In the genomic region with DNA sequence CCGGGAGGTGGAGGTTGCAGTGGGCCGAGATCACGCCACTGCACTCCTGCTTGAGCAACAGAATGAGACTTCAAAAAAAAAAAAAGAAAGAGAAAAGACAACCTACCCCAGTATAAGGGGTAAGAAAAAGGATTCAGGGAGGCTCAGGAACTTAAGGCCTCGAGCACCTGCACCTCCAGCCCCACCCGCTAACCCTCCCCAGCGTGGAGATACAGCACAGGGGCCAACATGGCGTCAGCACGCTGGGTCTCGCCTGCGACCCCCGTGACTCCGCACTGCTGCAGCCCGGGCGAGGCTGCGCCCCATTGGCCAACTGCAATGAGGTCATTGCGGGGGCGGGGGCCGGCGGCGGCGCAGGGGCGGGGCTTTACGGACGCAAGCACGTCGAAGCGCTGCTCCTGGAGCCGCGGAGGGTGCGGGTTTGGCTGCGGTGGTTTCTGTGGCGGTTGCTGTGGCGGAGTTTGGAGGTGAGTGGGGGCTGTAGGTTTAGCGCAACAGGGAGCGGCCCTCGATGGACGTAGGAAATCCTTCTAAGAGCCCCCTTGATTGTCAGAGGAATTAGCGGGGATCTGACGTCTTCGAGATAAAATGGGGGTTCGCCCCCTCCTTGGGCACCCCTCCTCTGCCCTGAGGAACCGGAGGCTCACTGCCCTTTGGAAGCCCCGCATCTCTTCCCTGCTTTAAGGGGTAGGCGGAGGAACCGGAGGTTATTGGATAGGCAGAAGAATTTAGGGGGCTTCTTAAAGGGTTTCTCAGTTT, we compare ENCODE assay signal across 8 cellular contexts. TPM values are rescaled to one million over a fixed set of nuclear protein-coding genes. Genes with fewer than 3 reads are reported as not detected.
DNase-seq lines count a peak whose midpoint lies in the region; ATAC-seq and TF ChIP-seq lines count a peak whose summit lies in the region.

A gene (plus strand): TSS at position 382 of the 759 bp plus-strand sequence. CDS start 2,017 bp downstream, outside the sequence.

- peak; percentile 69 to 86 (median 82) for DNase-seq in CD8-positive, alpha-beta memory T cell
- DNase-seq in HuH-7.5 (ENCODE audit: low spot score) (peak; percentile 89), Panc1 (ENCODE audit: low read depth, low spot score) (no peak), esophagus squamous epithelium (lab: John Stamatoyannopoulos, UW) (peak; percentile 43)
- peak; percentile 93 to 94 for DNase-seq in activated T-cell treated with anti-CD3 and anti-CD28 coated beads, Interleukin-2, amount 50 U/mL, for 72 hours
- DNase-seq in stimulated activated CD8-positive, alpha-beta memory T cell treated with anti-CD3 and anti-CD28 coated beads, Interleukin-7, amount 100 ng/mL, for 24 hours (ENCODE audit: low read depth), result peak; percentile 82

- no peaks in the 10 kb centered on the region for H3K36me3 ChIP-seq in CD8-positive, alpha-beta memory T cell (ENCODE audit: insufficient read depth, low read length)
- H3K36me3 ChIP-seq in Panc1 (ENCODE audit: control insufficient read depth, insufficient read depth, low read length) (peaks cover 3% of the 10 kb centered on the region; the same call in 1 of the 2 replicates), esophagus squamous epithelium (peaks cover 0 to 29% (median 0%) of the 10 kb centered on the region in 3 donors), muscle layer of duodenum (ENCODE audit: control insufficient read depth in 1 of 2, insufficient read depth in 2 of 2, low read length in 2 of 2) (peaks cover 0 to 15% of the 10 kb centered on the region in 2 donors)

- H3K36me3 Mint-ChIP-seq in CD8-positive, alpha-beta memory T cell, result peaks cover 0 to 2% (median 0%) of the 10 kb centered on the region in 3 donors
- H3K36me3 Mint-ChIP-seq in activated T-cell treated with anti-CD3 and anti-CD28 coated beads, Interleukin-2, amount 50 U/mL, for 72 hours (ENCODE audit: insufficient read depth in 2 of 2), result peaks cover 2% of the 10 kb centered on the region in 2 donors

- peak within 1 kb of the TSS; percentile 48 for H3K27ac ChIP-seq in CD8-positive, alpha-beta memory T cell (ENCODE audit: low read depth, low read length)
- peak within 1 kb of the TSS; percentile 92 for H3K27ac ChIP-seq in Panc1 (ENCODE audit: low read length)
- peak within 1 kb of the TSS; percentile 97 to 99 (median 99) for H3K27ac ChIP-seq in esophagus squamous epithelium
- peak within 1 kb of the TSS; percentile 99 for H3K27ac ChIP-seq in muscle layer of duodenum (ENCODE audit: low read length)

- ATAC-seq in GM21381 (IDR thresholded peaks at IDR 0.05; ENCODE audit: unreplicated experiment) (peak; percentile 72), Panc1 (peak; percentile 98)
- peak; percentile 95 to 96 for ATAC-seq in activated T-cell treated with anti-CD3 and anti-CD28 coated beads, Interleukin-2, amount 50 U/mL, for 72 hours (replicated peaks in 1 of 2)

- H3K4me3 ChIP-seq in CD8-positive, alpha-beta memory T cell (ENCODE audit: low read length), result peak within 1 kb of the TSS; percentile 77
- peak within 1 kb of the TSS; percentile 91 to 93 for H3K4me3 ChIP-seq in Panc1 (ENCODE audit: low read depth in 2 of 2, low read length in 2 of 2)
- H3K4me3 ChIP-seq in esophagus squamous epithelium, result peak within 1 kb of the TSS; percentile 81 to 85 (median 82)
- H3K4me3 ChIP-seq in muscle layer of duodenum (ENCODE audit: low read depth in 1 of 2, low read length in 2 of 2), result peak within 1 kb of the TSS; percentile 73 to 93

- peaks cover 10 to 30% of the 10 kb centered on the region in 2 donors for H3K27me3 Mint-ChIP-seq in CD8-positive, alpha-beta memory T cell
- no peaks in the 10 kb centered on the region for H3K27me3 Mint-ChIP-seq in activated T-cell treated with anti-CD3 and anti-CD28 coated beads, Interleukin-2, amount 50 U/mL, for 72 hours (ENCODE audit: low read depth)

- H3K27me3 ChIP-seq in CD8-positive, alpha-beta memory T cell (ENCODE audit: insufficient read depth, low read length, poor library complexity, severe bottlenecking), result no peaks in the 10 kb centered on the region
- no peaks in the 10 kb centered on the region for H3K27me3 ChIP-seq in Panc1 (ENCODE audit: control insufficient read depth, insufficient read depth, low read length)
- no peaks in the 10 kb centered on the region for H3K27me3 ChIP-seq in esophagus squamous epithelium
- no peaks in the 10 kb centered on the region for H3K27me3 ChIP-seq in muscle layer of duodenum (ENCODE audit: low read depth, low read length)

- no peak for TF ChIP-seq CTCF in Panc1 (IDR thresholded peaks at IDR 0.05)
- no peak for TF ChIP-seq CTCF in esophagus squamous epithelium (IDR thresholded peaks at IDR 0.05)

- in situ Hi-C loops in Panc1 (cut with HindIII; ENCODE audit: low pct_unique_long_range_greater_than_20kb, low sequenced_read_pairs), result no loop called here

- CTCF ChIA-PET in CD8-positive, alpha-beta memory T cell (lab: Charles Lee), result interaction anchor here (1.3 kb wide), 1 partner anchor 69 kb away, joined by 4 read pairs; no protein-coding TSS in a partner anchor
- CTCF ChIA-PET in Panc1 (lab: Charles Lee), result no interaction called here

- peaks cover 36 to 49% (median 46%) of the 10 kb centered on the region in 3 donors for H3K4me1 Mint-ChIP-seq in CD8-positive, alpha-beta memory T cell
- peaks cover 40% of the 10 kb centered on the region for H3K4me1 Mint-ChIP-seq in activated T-cell treated with anti-CD3 and anti-CD28 coated beads, Interleukin-2, amount 50 U/mL, for 72 hours (ENCODE audit: low read depth)

- peaks cover 43% of the 10 kb centered on the region for H3K4me1 ChIP-seq in CD8-positive, alpha-beta memory T cell (ENCODE audit: insufficient read depth, low read length)
- peaks cover 5% of the 10 kb centered on the region; the same call in 1 of the 2 replicates for H3K4me1 ChIP-seq in Panc1 (ENCODE audit: control insufficient read depth, insufficient read depth, low read length)
- peaks cover 23 to 55% (median 24%) of the 10 kb centered on the region in 3 donors for H3K4me1 ChIP-seq in esophagus squamous epithelium
- peaks cover 17 to 27% of the 10 kb centered on the region in 2 donors for H3K4me1 ChIP-seq in muscle layer of duodenum (ENCODE audit: control insufficient read depth in 1 of 2, insufficient read depth in 2 of 2, low read length in 2 of 2)

- H3K9me3 Mint-ChIP-seq in CD8-positive, alpha-beta memory T cell, result no peaks in the 10 kb centered on the region
- H3K9me3 Mint-ChIP-seq in activated T-cell treated with anti-CD3 and anti-CD28 coated beads, Interleukin-2, amount 50 U/mL, for 72 hours, result peaks cover 0 to 1% of the 10 kb centered on the region in 2 donors

- peak within 1 kb of the TSS; percentile 84 to 91 (median 89) for H3K4me3 Mint-ChIP-seq in CD8-positive, alpha-beta memory T cell
- peak within 1 kb of the TSS; percentile 91 to 94 for H3K4me3 Mint-ChIP-seq in activated T-cell treated with anti-CD3 and anti-CD28 coated beads, Interleukin-2, amount 50 U/mL, for 72 hours

- peak in 3 of 4 donors; percentile 24 to 91 (median 52) for TF ChIP-seq POLR2A in esophagus squamous epithelium (IDR thresholded peaks at IDR 0.05)

- H3K27ac Mint-ChIP-seq in CD8-positive, alpha-beta memory T cell, result peak within 1 kb of the TSS; percentile 70 to 96 (median 84)
- peak within 1 kb of the TSS; percentile 94 for H3K27ac Mint-ChIP-seq in activated T-cell treated with anti-CD3 and anti-CD28 coated beads, Interleukin-2, amount 50 U/mL, for 72 hours

- H3K9me3 ChIP-seq in CD8-positive, alpha-beta memory T cell (ENCODE audit: low read length), result no peaks in the 10 kb centered on the region
- no peaks in the 10 kb centered on the region for H3K9me3 ChIP-seq in Panc1 (ENCODE audit: control insufficient read depth, insufficient read depth, low read depth, low read length)
- no peaks in the 10 kb centered on the region for H3K9me3 ChIP-seq in esophagus squamous epithelium
- no peaks in the 10 kb centered on the region for H3K9me3 ChIP-seq in muscle layer of duodenum (ENCODE audit: control insufficient read depth in 1 of 2, low read length in 2 of 2)

- intact Hi-C loops in Panc1 (cut with micrococcal nuclease; ENCODE audit: unreplicated experiment) (no loop called here), esophagus squamous epithelium (cut with DNase I) (no loop called here)

- WGBS in esophagus squamous epithelium, 2 donors, result 0 to 1% methylated on average over 21 to 33 of the region's 45 CpGs

- POLR2A ChIA-PET in CD8-positive, alpha-beta memory T cell (lab: Charles Lee), result no interaction called here
- POLR2A ChIA-PET in Panc1 (lab: Charles Lee), result interaction anchor here (0.6 to 0.7 kb wide), 3 partner anchors 17 to 50 kb away, joined by 3 to 14 read pairs (median 8); no protein-coding TSS in a partner anchor

- BruUV-seq in Panc1 (replicated peaks; lab: Mats Ljungman, UMichigan), result no TSS peak

RNA-seq across cellular contexts. Expression of the gene that starts here (rescaled TPM):
- 1 to 10 TPM; 3.0 to 3.6 TPM for total RNA-seq in CD8-positive, alpha-beta memory T cell
- polyA plus RNA-seq in CD8-positive, alpha-beta memory T cell, result 5.5 TPM
- total RNA-seq in Panc1 (2021; ENCODE audit: unreplicated experiment) (53.4 TPM), esophagus squamous epithelium (10 to 100 TPM; 35.9 to 62.7 (median 47.5) TPM)
- 42.5 TPM for polyA plus RNA-seq in Panc1 (2012; ENCODE audit: insufficient read length)
- total RNA-seq in activated T-cell treated with anti-CD3 and anti-CD28 coated beads, Interleukin-2, amount 50 U/mL, for 72 hours, result 10 to 100 TPM; 22.1 TPM

Comparison
In these comparisons a context has a peak if more than half of its experiments do, and no peak if none do; other contexts are left out.
1. RNA of the gene that starts here (total RNA-seq): 35.9 to 62.7 TPM in esophagus squamous epithelium, 53.4 TPM in Panc1 (single experiment) and 22.1 TPM in activated T-cell treated with anti-CD3 and anti-CD28 coated beads, Interleukin-2, amount 50 U/mL, for 72 hours; 3.0 to 3.6 TPM in CD8-positive, alpha-beta memory T cell; every median in the first group is over 4 times any median in the second.
2. H3K27ac ChIP-seq: peak in every context shown above with its lines; median percentile 99 in esophagus squamous epithelium; 99 in muscle layer of duodenum; 92 in Panc1; 48 in CD8-positive, alpha-beta memory T cell.
3. Peak in every context shown above with its lines, with median percentiles within 50 percentile points of each other: H3K4me3 ChIP-seq and ATAC-seq.